9 cellular contexts compared by ENCODE assay signal in the genomic region with DNA sequence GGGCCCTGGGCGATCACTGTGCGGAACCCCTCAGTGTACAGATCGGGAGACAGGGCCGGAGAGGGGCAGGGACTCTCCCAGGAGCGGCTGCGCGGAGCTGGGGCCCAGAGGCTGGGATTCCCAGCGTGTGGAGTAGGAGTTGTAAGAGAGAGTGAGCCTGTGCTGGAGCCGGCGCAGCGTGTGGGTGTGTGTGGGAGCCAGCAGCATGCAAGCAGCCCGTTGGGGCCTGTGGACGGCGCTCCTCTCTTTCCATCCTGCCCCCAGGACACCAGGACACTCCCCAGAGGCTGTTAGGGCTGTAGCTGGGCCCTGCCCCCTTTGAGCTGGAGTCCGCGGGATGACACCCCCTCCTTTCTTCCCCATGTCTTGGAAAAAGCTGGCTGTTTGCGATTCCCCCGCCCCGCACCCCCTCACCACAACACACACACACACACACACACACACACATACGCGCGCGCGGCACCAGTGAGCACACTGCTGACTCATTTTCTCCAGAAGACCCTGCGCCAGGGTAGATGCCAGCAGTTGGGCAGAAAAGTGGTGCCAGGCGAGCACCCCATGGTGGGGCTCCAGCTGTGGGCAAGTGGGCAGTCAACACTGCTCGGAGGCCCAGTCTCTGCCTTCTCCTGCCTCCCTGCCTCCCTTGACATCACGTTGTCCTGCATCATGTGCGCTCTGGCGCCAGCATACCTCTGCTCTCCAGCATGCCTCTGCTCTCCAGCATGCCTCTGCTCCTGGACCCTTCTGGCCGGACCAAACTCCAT. TPM values are rescaled to one million over a fixed set of nuclear protein-coding genes. Genes with fewer than 3 reads are reported as not detected.
DNase-seq lines count a peak whose midpoint lies in the region; ATAC-seq, FAIRE-seq and TF ChIP-seq lines count a peak whose summit lies in the region.
"Had no signal": no experiment of that assay in that cellular context is flagged by ENCODE, and none has a peak within 500 bp of the region (broad histone marks: within the 10 kb centered on the region; RNA-seq: fewer than 3 reads in every experiment).

No MANE protein-coding gene starts in this region.

- H3K27ac ChIP-seq in RWPE1 (peak overlapping the region; percentile 64), keratinocyte (ENCODE audit: control insufficient read depth, insufficient read depth, low read length) (peak overlapping the region; percentile 79), spleen (peak overlapping the region in 3 of 8 donors; percentile 36 to 51 (median 46))

- DNase-seq in ELF-1 (ENCODE audit: low read depth, low spot score) (peak; percentile 69), RWPE1 (ENCODE audit: low spot score) (peak; percentile 56), cardiac fibroblast (ENCODE audit: low read depth in 2 of 2) (peak; percentile 69 to 85), keratinocyte (ENCODE audit: low read depth, low spot score) (no peak), spleen (no peak), NCI-H2196 (lab: John Stamatoyannopoulos, UW; ENCODE audit: unreplicated experiment) (no peak)

- CTCF ChIA-PET in RWPE1 (lab: Yijun Ruan, JAX): interaction anchor here (0.6 to 7.0 kb wide), 6 partner anchors 15 to 135 kb away, joined by 3 to 137 read pairs (median 7); no protein-coding TSS in a partner anchor

- H3K9me1 ChIP-seq in keratinocyte (ENCODE audit: control insufficient read depth, extremely low read depth, insufficient read depth, low read length): peaks cover 3% of the 10 kb centered on the region

- intact Hi-C loops in spleen (cut with DNase I; ENCODE audit: low total_unique reads): no loop called here

- peak overlapping the region; percentile 64 to 66 for H3K4me3 ChIP-seq in cardiac fibroblast (replicated peaks in 1 of 2; ENCODE audit: low read depth in 2 of 2, low read length in 2 of 2)
- peak overlapping the region; percentile 59 to 85 (median 79) for H3K4me3 ChIP-seq in keratinocyte (ENCODE audit: control insufficient read depth in 2 of 3, extremely low read depth in 1 of 3, insufficient read depth in 2 of 3, low read depth in 1 of 3, low read length in 3 of 3)
- H3K4me3 ChIP-seq in spleen: peak overlapping the region; percentile 27 to 75 (median 50)

- ATAC-seq in HG02973 (IDR thresholded peaks at IDR 0.05; ENCODE audit: unreplicated experiment) (no peak), HG02678 (IDR thresholded peaks at IDR 0.05; ENCODE audit: unreplicated experiment) (no peak)

- POLR2A ChIA-PET in RWPE1 (lab: Yijun Ruan, JAX; ENCODE audit: low non-redundant PET): interaction anchor here (0.9 kb wide), 1 partner anchor 107 kb away, joined by 4 read pairs; no protein-coding TSS in a partner anchor

- peak overlapping the region; percentile 93 for H3K4me2 ChIP-seq in keratinocyte (ENCODE audit: control insufficient read depth, extremely low read depth, insufficient read depth, low read depth, low read length)

- peak overlapping the region; percentile 56 for H2AFZ ChIP-seq in keratinocyte (ENCODE audit: control insufficient read depth, low read length)

- peak overlapping the region; percentile 86 for H3K9ac ChIP-seq in keratinocyte (ENCODE audit: control insufficient read depth, extremely low read depth, insufficient read depth, low read length)

- peaks cover 22% of the 10 kb centered on the region for H3K27me3 ChIP-seq in keratinocyte (ENCODE audit: control insufficient read depth, extremely low read depth, insufficient read depth, low read length)
- H3K27me3 ChIP-seq in spleen (replicated peaks in 1 of 7): peaks cover 2 to 69% (median 37%) of the 10 kb centered on the region in 7 donors

- TF ChIP-seq POLR2A in spleen (IDR thresholded peaks at IDR 0.05): no peak

- H4K20me1 ChIP-seq in keratinocyte (ENCODE audit: control insufficient read depth, extremely low read depth, insufficient read depth, low read length): peaks cover 2% of the 10 kb centered on the region

- H3K36me3 ChIP-seq in keratinocyte (ENCODE audit: control insufficient read depth in 2 of 2, extremely low read depth in 1 of 2, insufficient read depth in 2 of 2, low read length in 2 of 2): no peaks in the 10 kb centered on the region
- H3K36me3 ChIP-seq in spleen: no peaks in the 10 kb centered on the region

- 51 to 60% (median 56%) methylated on average over 29 to 31 of the region's 31 CpGs for whole genome bisulfite sequencing in spleen, 5 donors

- dilution Hi-C loops in keratinocyte (cut with MboI; ENCODE audit: extremely low pct_ligation_motif_present, low sequenced_read_pairs): no loop called here

- no peak for FAIRE-seq in keratinocyte (lab: Jason Lieb, UNC)

- TF ChIP-seq CTCF in RWPE1 (conservative IDR thresholded peaks at IDR 0.05; ENCODE audit: low read depth): no peak; the same call in 1 of the 2 replicates
- no peak for TF ChIP-seq CTCF in cardiac fibroblast (IDR thresholded peaks at IDR 0.05; ENCODE audit: low read depth, low read length)
- TF ChIP-seq CTCF in keratinocyte (optimal IDR thresholded peaks at IDR 0.05 in 1 of 3, IDR thresholded peaks at IDR 0.05 in 1 of 3, conservative IDR thresholded peaks at IDR 0.05 in 1 of 3; ENCODE audit: extremely low read depth in 1 of 3, insufficient read depth in 2 of 3, low read length in 3 of 3): peak in 1 of 3 experiments; percentile 31
- TF ChIP-seq CTCF in spleen (IDR thresholded peaks at IDR 0.05 in 8 of 11, conservative IDR thresholded peaks at IDR 0.05 in 3 of 11): no peak

- peaks cover 47% of the 10 kb centered on the region for H3K79me2 ChIP-seq in keratinocyte (ENCODE audit: control insufficient read depth, insufficient read depth, low read length)

- no peaks in the 10 kb centered on the region for H3K9me3 ChIP-seq in keratinocyte (ENCODE audit: control insufficient read depth, low read depth, low read length)
- H3K9me3 ChIP-seq in spleen: no peaks in the 10 kb centered on the region

- H3K4me1 ChIP-seq in keratinocyte (ENCODE audit: control insufficient read depth, extremely low read depth, insufficient read depth, low read length) (peaks cover 25% of the 10 kb centered on the region), spleen (peaks cover 14 to 35% (median 31%) of the 10 kb centered on the region in 6 donors)

RNA-seq across cellular contexts. Expression of a gene that starts 1.5 kb away (rescaled TPM):
- polyA plus RNA-seq in keratinocyte (10.1 to 24.1 TPM (median 14.0 TPM) in 3 replicates), spleen (1 to 10 TPM; 2.1 to 8.1 (median 3.0) TPM)
- polyA plus RNA-seq in keratinocyte (2011; ENCODE audit: low read depth): 4.0 TPM
- polyA plus RNA-seq in keratinocyte (2011; cell fraction: cytosol; rRNA removed): 3.2 and 6.3 TPM in 2 replicates
- polyA plus RNA-seq in keratinocyte (2011; cell fraction: nucleus; rRNA removed): 74.7 and 104 TPM in 2 replicates
- polyA plus RNA-seq in keratinocyte (2012; ENCODE audit: low replicate concordance): 7.7 and 9.2 TPM in 2 replicates
- polyA minus RNA-seq in keratinocyte: 21.0 to 31.0 TPM (median 23.4 TPM) in 3 replicates
- 6.7 TPM for polyA minus RNA-seq in keratinocyte (2011; cell fraction: cytosol; rRNA and poly(A)+ RNA removed)
- polyA minus RNA-seq in keratinocyte (2011; cell fraction: nucleus; rRNA and poly(A)+ RNA removed): 37.9 and 45.1 TPM in 2 replicates
- 10 to 100 TPM in 4 of 7 donors, 1 to 10 TPM in 3; 2.3 to 23.4 (median 10.4) TPM for total RNA-seq in spleen

RNA-seq across cellular contexts. Expression of a gene that starts 57.7 kb away (rescaled TPM):
- polyA plus RNA-seq in keratinocyte (1.3 to 2.3 TPM (median 1.5 TPM) in 3 replicates), spleen (under 1 TPM; 0.20 to 0.26 (median 0.23) TPM)
- 0.22 TPM for polyA plus RNA-seq in keratinocyte (2011; ENCODE audit: low read depth)
- 0.83 and 1.1 TPM in 2 replicates for polyA plus RNA-seq in keratinocyte (2011; cell fraction: cytosol; rRNA removed)
- polyA plus RNA-seq in keratinocyte (2011; cell fraction: nucleus; rRNA removed): 3.9 and 6.8 TPM in 2 replicates
- 0.17 and 3.0 TPM in 2 replicates for polyA plus RNA-seq in keratinocyte (2012; ENCODE audit: low replicate concordance)
- polyA minus RNA-seq in keratinocyte: 0.32 to 3.0 TPM (median 0.33 TPM) in 3 replicates
- polyA minus RNA-seq in keratinocyte (2011; cell fraction: cytosol; rRNA and poly(A)+ RNA removed): 2.1 TPM
- polyA minus RNA-seq in keratinocyte (2011; cell fraction: nucleus; rRNA and poly(A)+ RNA removed): 2.3 and 2.4 TPM in 2 replicates
- 1 to 10 TPM in 2 of 7 donors, not detected in 5; 1.0 to 1.5 TPM for total RNA-seq in spleen
- total RNA-seq: NCI-H460 had no signal

Comparison
In these comparisons a context has a peak if more than half of its experiments do, and no peak if none do; other contexts are left out.
1. DNase-seq: peak in ELF-1 (single experiment), RWPE1 (single experiment) and cardiac fibroblast (2 of 2); none in keratinocyte (single experiment), spleen (single experiment) and NCI-H2196 (single experiment).
2. Peak in every context shown above with its lines, with median percentiles within 50 percentile points of each other: H3K4me3 ChIP-seq.